ENCODE assay signal across 1 cellular context in the genomic region with DNA sequence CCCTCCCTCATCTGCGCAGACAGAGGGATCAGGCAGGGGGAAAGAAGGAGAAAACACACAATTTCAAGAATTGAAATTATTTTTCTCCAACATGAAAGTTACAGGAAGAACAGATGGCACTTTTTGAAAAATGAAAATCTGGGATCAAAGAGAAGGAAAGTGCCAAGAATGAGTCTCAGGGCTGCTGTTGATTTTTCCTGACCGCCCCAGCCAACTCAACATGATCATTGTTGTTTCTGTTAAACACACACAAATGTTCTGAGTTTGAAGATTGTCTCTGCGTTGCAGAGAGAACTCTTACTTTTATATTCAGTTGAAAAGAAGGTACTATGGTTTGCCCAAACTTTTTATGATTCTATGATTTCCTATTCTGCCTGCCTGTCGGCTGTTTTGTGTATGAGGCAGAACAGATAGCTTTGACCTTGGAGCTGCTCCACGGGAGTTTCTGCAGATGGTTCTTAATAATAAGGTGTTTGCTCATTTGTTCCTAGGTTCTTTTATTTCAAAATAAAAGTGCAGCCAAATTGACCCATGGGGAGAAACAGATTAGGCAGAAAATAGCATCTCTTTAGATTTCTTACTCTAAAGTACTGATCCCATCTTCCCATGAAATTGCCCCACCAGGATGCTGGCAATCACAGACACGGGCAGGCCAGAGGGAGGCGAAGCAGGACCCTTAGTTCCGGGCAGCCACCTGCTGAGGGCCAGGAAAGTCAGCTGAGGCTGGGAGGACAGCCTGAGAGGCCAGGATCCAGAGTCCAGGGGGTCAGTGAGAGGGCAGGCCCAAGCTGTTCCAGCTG.
TF ChIP-seq lines count a peak whose summit lies in the region.

No MANE protein-coding gene starts in this region.

TF ChIP-seq in GM23338, 12 proteins besides CTCF, POLR2A, EP300 and RAD21 (continued from another document):
- TF ChIP-seq, protein P1, sequence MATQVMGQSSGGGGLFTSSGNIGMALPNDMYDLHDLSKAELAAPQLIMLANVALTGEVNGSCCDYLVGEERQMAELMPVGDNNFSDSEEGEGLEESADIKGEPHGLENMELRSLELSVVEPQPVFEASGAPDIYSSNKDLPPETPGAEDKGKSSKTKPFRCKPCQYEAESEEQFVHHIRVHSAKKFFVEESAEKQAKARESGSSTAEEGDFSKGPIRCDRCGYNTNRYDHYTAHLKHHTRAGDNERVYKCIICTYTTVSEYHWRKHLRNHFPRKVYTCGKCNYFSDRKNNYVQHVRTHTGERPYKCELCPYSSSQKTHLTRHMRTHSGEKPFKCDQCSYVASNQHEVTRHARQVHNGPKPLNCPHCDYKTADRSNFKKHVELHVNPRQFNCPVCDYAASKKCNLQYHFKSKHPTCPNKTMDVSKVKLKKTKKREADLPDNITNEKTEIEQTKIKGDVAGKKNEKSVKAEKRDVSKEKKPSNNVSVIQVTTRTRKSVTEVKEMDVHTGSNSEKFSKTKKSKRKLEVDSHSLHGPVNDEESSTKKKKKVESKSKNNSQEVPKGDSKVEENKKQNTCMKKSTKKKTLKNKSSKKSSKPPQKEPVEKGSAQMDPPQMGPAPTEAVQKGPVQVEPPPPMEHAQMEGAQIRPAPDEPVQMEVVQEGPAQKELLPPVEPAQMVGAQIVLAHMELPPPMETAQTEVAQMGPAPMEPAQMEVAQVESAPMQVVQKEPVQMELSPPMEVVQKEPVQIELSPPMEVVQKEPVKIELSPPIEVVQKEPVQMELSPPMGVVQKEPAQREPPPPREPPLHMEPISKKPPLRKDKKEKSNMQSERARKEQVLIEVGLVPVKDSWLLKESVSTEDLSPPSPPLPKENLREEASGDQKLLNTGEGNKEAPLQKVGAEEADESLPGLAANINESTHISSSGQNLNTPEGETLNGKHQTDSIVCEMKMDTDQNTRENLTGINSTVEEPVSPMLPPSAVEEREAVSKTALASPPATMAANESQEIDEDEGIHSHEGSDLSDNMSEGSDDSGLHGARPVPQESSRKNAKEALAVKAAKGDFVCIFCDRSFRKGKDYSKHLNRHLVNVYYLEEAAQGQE (IDR thresholded peaks at IDR 0.05; ENCODE audit: unreplicated experiment) = no peak
- TF ChIP-seq JUNB (IDR thresholded peaks at IDR 0.05; ENCODE audit: unreplicated experiment) (no peak), ZNF331 (CRISPR knock-in tag; IDR thresholded peaks at IDR 0.05; ENCODE audit: low read depth) (no peak), ZNF114 (CRISPR knock-in tag; IDR thresholded peaks at IDR 0.05) (no peak), ZNF462 (CRISPR knock-in tag; IDR thresholded peaks at IDR 0.05) (no peak)
